ENCODE assay signal across 28 cellular contexts in genomic region chr5:176819476-176819875, GRCh38. TPM values are rescaled to one million over a fixed set of nuclear protein-coding genes. Genes with fewer than 3 reads are reported as not detected.
DNase-seq lines count a peak whose midpoint lies in the region; ATAC-seq and TF ChIP-seq lines count a peak whose summit lies in the region.
"Had no signal": no experiment of that assay in that cellular context is flagged by ENCODE, and none has a peak within 500 bp of the region (broad histone marks: within the 10 kb centered on the region; RNA-seq: fewer than 3 reads in every experiment).

No MANE protein-coding gene starts in this region.

- peaks cover 6% of the 10 kb centered on the region for H3K27me3 ChIP-seq in H7 (ENCODE audit: control insufficient read depth, insufficient read depth, low read length)
- H3K27me3 ChIP-seq: pancreas had no signal

- H3K36me3 ChIP-seq in H7 (replicated peaks; ENCODE audit: control insufficient read depth, insufficient read depth, low read length), result no peaks in the 10 kb centered on the region
- H3K36me3 ChIP-seq: pancreas, upper lobe of left lung had no signal

- no peak for ATAC-seq in GM21381 (IDR thresholded peaks at IDR 0.05; ENCODE audit: unreplicated experiment)
- ATAC-seq: activated naive CD8-positive, alpha-beta T cell treated with anti-CD3 and anti-CD28 coated beads, Interleukin-2, amount 50 U/mL, for 24 hours; esophagus mucosa; naive thymus-derived CD8-positive, alpha-beta T cell; stimulated activated memory B cell treated with anti-CD40 and anti-IgM and Interleukin-4, amounts not matched to agents 10 μg/mL and 1 μg/mL and 100 μg/mL, for 72 hours had no signal

- H3K27ac Mint-ChIP-seq in activated naive CD4-positive, alpha-beta T cell treated with anti-CD3 and anti-CD28 coated beads, Interleukin-2, amount 10 ng/mL, durations not matched to agents 7 days and 5 days, result peak overlapping the region; percentile 11
- no peak overlapping the region for H3K27ac Mint-ChIP-seq in activated naive CD4-positive, alpha-beta T cell treated with anti-CD3 and anti-CD28 coated beads for 36 hours
- H3K27ac Mint-ChIP-seq in brain (peak overlapping the region in 1 of 5 experiments; percentile 5), neural crest cell (ENCODE audit: unreplicated experiment) (no peak overlapping the region)
- H3K27ac Mint-ChIP-seq: activated naive CD8-positive, alpha-beta T cell treated with anti-CD3 and anti-CD28 coated beads, Interleukin-2, amount 50 U/mL, for 24 hours; activated T-cell treated with anti-CD3 and anti-CD28 coated beads, Interleukin-2, amount 50 U/mL, for 24 hours; stimulated activated memory B cell treated with anti-CD40 and anti-IgM and Interleukin-4, amounts not matched to agents 10 μg/mL and 1 μg/mL and 100 μg/mL, for 72 hours had no signal

- DNase-seq in activated naive CD4-positive, alpha-beta T cell treated with anti-CD3 and anti-CD28 coated beads, Interleukin-2, amount 10 ng/mL, durations not matched to agents 7 days and 5 days, result no peak
- DNase-seq in activated naive CD4-positive, alpha-beta T cell treated with anti-CD3 and anti-CD28 coated beads for 36 hours, result no peak
- peak; percentile 78 for DNase-seq in H7
- DNase-seq in neural crest cell (ENCODE audit: low read depth, low spot score), result no peak
- no peak for DNase-seq in A172 (ENCODE audit: low spot score)
- no peak for DNase-seq in stimulated activated naive CD4-positive, alpha-beta T cell (lab: John Stamatoyannopoulos, UW)
- DNase-seq: activated CD4-positive, CD25-positive, alpha-beta regulatory T cell; activated effector memory CD4-positive, alpha-beta T cell treated with anti-CD3 and anti-CD28 coated beads, Interleukin-2, amount 50 U/mL, for 16 hours; activated naive CD8-positive, alpha-beta T cell treated with anti-CD3 and anti-CD28 coated beads, Interleukin-2, amount 50 U/mL, for 24 hours; activated T-cell treated with anti-CD3 and anti-CD28 coated beads, Interleukin-2, amount 50 U/mL, for 24 hours; CD4-positive, alpha-beta memory T cell; central memory CD4-positive, alpha-beta T cell; IMR-90; kidney; naive thymus-derived CD8-positive, alpha-beta T cell; NCI-H1092; NCI-H1694; pancreas; RPMI8226; upper lobe of left lung had no signal

- intact Hi-C loops in activated naive CD4-positive, alpha-beta T cell treated with anti-CD3 and anti-CD28 coated beads for 36 hours (cut with micrococcal nuclease), result loop anchor here (10.0 kb wide), 1 partner anchor 95 kb away; no protein-coding TSS in a partner anchor

- no peaks in the 10 kb centered on the region for H3K9me3 Mint-ChIP-seq in activated naive CD4-positive, alpha-beta T cell treated with anti-CD3 and anti-CD28 coated beads, Interleukin-2, amount 10 ng/mL, durations not matched to agents 7 days and 5 days
- H3K9me3 Mint-ChIP-seq in activated naive CD4-positive, alpha-beta T cell treated with anti-CD3 and anti-CD28 coated beads for 36 hours, result no peaks in the 10 kb centered on the region
- H3K9me3 Mint-ChIP-seq in brain (peaks cover 0 to 11% (median 5%) of the 10 kb centered on the region in 5 experiments), neural crest cell (no peaks in the 10 kb centered on the region)
- H3K9me3 Mint-ChIP-seq: activated naive CD8-positive, alpha-beta T cell treated with anti-CD3 and anti-CD28 coated beads, Interleukin-2, amount 50 U/mL, for 24 hours; activated T-cell treated with anti-CD3 and anti-CD28 coated beads, Interleukin-2, amount 50 U/mL, for 24 hours; CD4-positive, alpha-beta memory T cell; naive thymus-derived CD8-positive, alpha-beta T cell had no signal

- no peaks in the 10 kb centered on the region for H3K36me3 Mint-ChIP-seq in activated naive CD4-positive, alpha-beta T cell treated with anti-CD3 and anti-CD28 coated beads, Interleukin-2, amount 10 ng/mL, durations not matched to agents 7 days and 5 days
- no peaks in the 10 kb centered on the region for H3K36me3 Mint-ChIP-seq in activated naive CD4-positive, alpha-beta T cell treated with anti-CD3 and anti-CD28 coated beads for 36 hours (ENCODE audit: low read depth)
- H3K36me3 Mint-ChIP-seq in brain (peaks cover 5% of the 10 kb centered on the region), neural crest cell (ENCODE audit: low read depth) (no peaks in the 10 kb centered on the region)
- H3K36me3 Mint-ChIP-seq: CD4-positive, alpha-beta memory T cell; stimulated activated memory B cell treated with anti-CD40 and anti-IgM and Interleukin-4, amounts not matched to agents 10 μg/mL and 1 μg/mL and 100 μg/mL, for 72 hours had no signal

- CTCF ChIA-PET in activated naive CD4-positive, alpha-beta T cell treated with anti-CD3 and anti-CD28 coated beads, Interleukin-2, amount 10 ng/mL, durations not matched to agents 7 days and 5 days (lab: Charles Lee), result interaction anchor here (1.9 kb wide), 2 partner anchors 10 to 159 kb away, joined by 3 to 8 read pairs; no protein-coding TSS in a partner anchor
- CTCF ChIA-PET in activated naive CD4-positive, alpha-beta T cell treated with anti-CD3 and anti-CD28 coated beads for 36 hours (lab: Charles Lee), result interaction anchor here (0.9 kb wide), 1 partner anchor 161 kb away, joined by 3 read pairs; no protein-coding TSS in a partner anchor

- peaks cover 85% of the 10 kb centered on the region for H3K27me3 Mint-ChIP-seq in activated naive CD4-positive, alpha-beta T cell treated with anti-CD3 and anti-CD28 coated beads, Interleukin-2, amount 10 ng/mL, durations not matched to agents 7 days and 5 days
- peaks cover 50% of the 10 kb centered on the region for H3K27me3 Mint-ChIP-seq in activated naive CD4-positive, alpha-beta T cell treated with anti-CD3 and anti-CD28 coated beads for 36 hours (ENCODE audit: low read depth)
- peaks cover 16% of the 10 kb centered on the region for H3K27me3 Mint-ChIP-seq in brain
- peaks cover 93% of the 10 kb centered on the region for H3K27me3 Mint-ChIP-seq in neural crest cell (ENCODE audit: low read depth)

- no peak overlapping the region for H3K4me3 Mint-ChIP-seq in activated naive CD4-positive, alpha-beta T cell treated with anti-CD3 and anti-CD28 coated beads, Interleukin-2, amount 10 ng/mL, durations not matched to agents 7 days and 5 days
- H3K4me3 Mint-ChIP-seq in activated naive CD4-positive, alpha-beta T cell treated with anti-CD3 and anti-CD28 coated beads for 36 hours, result no peak overlapping the region
- H3K4me3 Mint-ChIP-seq in brain, result peak overlapping the region in 4 of 5 experiments; percentile 4 to 60 (median 32)
- H3K4me3 Mint-ChIP-seq in neural crest cell, result peak overlapping the region; percentile 39
- H3K4me3 Mint-ChIP-seq: activated naive CD8-positive, alpha-beta T cell treated with anti-CD3 and anti-CD28 coated beads, Interleukin-2, amount 50 U/mL, for 24 hours; activated T-cell treated with anti-CD3 and anti-CD28 coated beads, Interleukin-2, amount 50 U/mL, for 24 hours had no signal

- H3K4me3 ChIP-seq in H7 (ENCODE audit: insufficient read depth, low read depth, low read length), result no peak overlapping the region
- H3K4me3 ChIP-seq: pancreas, upper lobe of left lung had no signal

- peaks cover 9% of the 10 kb centered on the region for H3K4me1 Mint-ChIP-seq in activated naive CD4-positive, alpha-beta T cell treated with anti-CD3 and anti-CD28 coated beads, Interleukin-2, amount 10 ng/mL, durations not matched to agents 7 days and 5 days
- H3K4me1 Mint-ChIP-seq in activated naive CD4-positive, alpha-beta T cell treated with anti-CD3 and anti-CD28 coated beads for 36 hours (ENCODE audit: low read depth), result peaks cover 10% of the 10 kb centered on the region
- peaks cover 56% of the 10 kb centered on the region for H3K4me1 Mint-ChIP-seq in brain
- H3K4me1 Mint-ChIP-seq in neural crest cell, result no peaks in the 10 kb centered on the region

- TF ChIP-seq CTCF in brain (conservative IDR thresholded peaks at IDR 0.05) (no peak), neural crest cell (conservative IDR thresholded peaks at IDR 0.05) (no peak)

RNA-seq across cellular contexts. Expression of gene UNC5A, which starts 9.1 kb away (rescaled TPM):
- not detected for total RNA-seq in activated naive CD4-positive, alpha-beta T cell treated with anti-CD3 and anti-CD28 coated beads for 36 hours
- total RNA-seq in H7 (2014; rRNA removed; shearing (Covaris generic)), result 3.7 and 4.6 TPM in 2 replicates
- polyA plus RNA-seq in brain (ENCODE audit: insufficient read depth, low read depth, low replicate concordance), result 50.6 TPM
- 0.32 and 0.70 TPM in 2 replicates for total RNA-seq in neural crest cell
- 2.9 and 3.4 TPM in 2 replicates for total RNA-seq in A172 (2014; rRNA removed; shearing (Covaris generic))
- total RNA-seq: CD4-positive, alpha-beta memory T cell; esophagus mucosa; fibroblast of villous mesenchyme; IMR-90; naive thymus-derived CD8-positive, alpha-beta T cell; NCI-H460; SK-MEL-5; skeletal muscle tissue had no signal
- polyA plus RNA-seq: CD4-positive, alpha-beta memory T cell; IMR-90; naive thymus-derived CD8-positive, alpha-beta T cell had no signal

Comparison
In these comparisons a context has a peak if more than half of its experiments do, and no peak if none do; other contexts are left out.
1. H3K4me3 Mint-ChIP-seq: peak in brain (4 of 5) and neural crest cell (single experiment); none in activated naive CD4-positive, alpha-beta T cell treated with anti-CD3 and anti-CD28 coated beads, Interleukin-2, amount 10 ng/mL, durations not matched to agents 7 days and 5 days (single experiment) and activated naive CD4-positive, alpha-beta T cell treated with anti-CD3 and anti-CD28 coated beads for 36 hours (single experiment).